ENCODE assay signal across 9 cellular contexts in genomic region chr5:141149812-141150211, GRCh38. TPM values are rescaled to one million over a fixed set of nuclear protein-coding genes. Genes with fewer than 3 reads are reported as not detected.
DNase-seq lines count a peak whose midpoint lies in the region; ATAC-seq and TF ChIP-seq lines count a peak whose summit lies in the region.
"Had no signal": no experiment of that assay in that cellular context is flagged by ENCODE, and none has a peak within 500 bp of the region (broad histone marks: within the 10 kb centered on the region; RNA-seq: fewer than 3 reads in every experiment).

Gene PCDHB6, plus strand, starts transcription at chr5:141150057. Its CDS starts 201 bp downstream, at chr5:141150258.

- no peak within 1 kb of the TSS for H3K9ac ChIP-seq in GM23248
- peak within 1 kb of the TSS; percentile 32; the same call in 1 of the 2 replicates for H3K9ac ChIP-seq in SK-N-SH

- H4K20me1 ChIP-seq in GM23248 (ENCODE audit: insufficient read depth) (no peaks in the 10 kb centered on the region), SK-N-SH (ENCODE audit: insufficient read depth) (no peaks in the 10 kb centered on the region)

- no peaks in the 10 kb centered on the region for H3K79me2 ChIP-seq in GM23248 (ENCODE audit: insufficient read depth)
- H3K79me2 ChIP-seq in SK-N-SH (ENCODE audit: insufficient read depth): no peaks in the 10 kb centered on the region

- H3K4me1 ChIP-seq in GM23248 (ENCODE audit: insufficient read depth) (no peaks in the 10 kb centered on the region), SK-N-SH (ENCODE audit: control insufficient read depth in 1 of 2, insufficient read depth in 2 of 2, low read depth in 1 of 2, low read length in 1 of 2) (no peaks in the 10 kb centered on the region)
- H3K4me1 ChIP-seq in effector memory CD4-positive, alpha-beta T cell (ENCODE audit: control insufficient read depth, insufficient read depth, low read length, poor library complexity, severe bottlenecking): no peaks in the 10 kb centered on the region

- POLR2A ChIA-PET in SK-N-SH (lab: Yijun Ruan, JAX): interaction anchor here (0.9 to 1.2 kb wide), 2 partner anchors 28 to 411 kb away, joined by 3 to 5 read pairs; partner anchors contain the start of gene PCDHB4

- no peaks in the 10 kb centered on the region for H3K36me3 Mint-ChIP-seq in effector memory CD8-positive, alpha-beta T cell (ENCODE audit: insufficient read depth)

- H3K27me3 ChIP-seq in GM23248 (replicated peaks; ENCODE audit: insufficient read depth) (no peaks in the 10 kb centered on the region), SK-N-SH (ENCODE audit: insufficient read depth) (no peaks in the 10 kb centered on the region)
- H3K27me3 ChIP-seq in effector memory CD4-positive, alpha-beta T cell (replicated peaks; ENCODE audit: control insufficient read depth, insufficient read depth, low read length, poor library complexity, severe bottlenecking): peaks cover 8% of the 10 kb centered on the region

- no peaks in the 10 kb centered on the region for H3K9me2 ChIP-seq in GM23248 (ENCODE audit: insufficient read depth)
- H3K9me2 ChIP-seq in SK-N-SH: no peaks in the 10 kb centered on the region

- H3K27ac ChIP-seq in GM23248 (no peak within 1 kb of the TSS), SK-N-SH (ENCODE audit: low read depth in 2 of 2, low read length in 1 of 2) (peak within 1 kb of the TSS in 1 of 2 experiments; percentile 53; a peak in 1 of 4 replicates)
- no peak within 1 kb of the TSS for H3K27ac ChIP-seq in effector memory CD4-positive, alpha-beta T cell (ENCODE audit: insufficient read depth, low read length, poor library complexity, severe bottlenecking)

- H3K9me3 ChIP-seq in GM23248 (ENCODE audit: low read depth) (no peaks in the 10 kb centered on the region), SK-N-SH (peaks cover 4% of the 10 kb centered on the region; the same call in 1 of the 2 replicates)
- H3K9me3 ChIP-seq in effector memory CD4-positive, alpha-beta T cell (ENCODE audit: control insufficient read depth, low read length): no peaks in the 10 kb centered on the region

- TF ChIP-seq CTCF in SK-N-SH (IDR thresholded peaks at IDR 0.05): peak; percentile 56

- no peaks in the 10 kb centered on the region for H3K9me3 Mint-ChIP-seq in effector memory CD8-positive, alpha-beta T cell

- CTCF ChIA-PET in SK-N-SH (lab: Yijun Ruan, JAX): interaction anchor here (0.6 to 2.0 kb wide), 30 partner anchors 9 to 416 kb away, joined by 3 to 15 read pairs (median 4); partner anchors contain the start of genes PCDHA1, PCDHA4, PCDHA8 and PCDHB14

- H3K36me3 ChIP-seq in GM23248 (ENCODE audit: low read depth) (no peaks in the 10 kb centered on the region), SK-N-SH (replicated peaks in 1 of 2; ENCODE audit: control insufficient read depth in 1 of 2, insufficient read depth in 2 of 2, low read length in 1 of 2) (no peaks in the 10 kb centered on the region)
- H3K36me3 ChIP-seq in effector memory CD4-positive, alpha-beta T cell (ENCODE audit: control insufficient read depth, insufficient read depth, low read length): no peaks in the 10 kb centered on the region

- no peak within 1 kb of the TSS for H3K27ac Mint-ChIP-seq in effector memory CD8-positive, alpha-beta T cell

- peaks cover 27 to 34% of the 10 kb centered on the region in 2 donors for H3K27me3 Mint-ChIP-seq in effector memory CD8-positive, alpha-beta T cell

- H3K4me2 ChIP-seq in GM23248 (ENCODE audit: unreplicated experiment): peak within 1 kb of the TSS; percentile 35
- peak within 1 kb of the TSS; percentile 72 for H3K4me2 ChIP-seq in SK-N-SH

- H2AFZ ChIP-seq in GM23248 (no peak within 1 kb of the TSS), SK-N-SH (ENCODE audit: low read depth) (peak within 1 kb of the TSS; percentile 93)

- 14 to 16% methylated on average over 18 of the region's 18 CpGs for WGBS in GM23248 (ENCODE audit: low coverage in 1 of 2, low lambda C conversion rate in 2 of 2, missing lambda C conversion rate in 2 of 2), 2 experiments
- 16% methylated on average over 18 of the region's 18 CpGs for WGBS in SK-N-SH (ENCODE audit: low lambda C conversion rate)

- peaks cover 3 to 5% of the 10 kb centered on the region in 2 donors for H3K4me1 Mint-ChIP-seq in effector memory CD8-positive, alpha-beta T cell (ENCODE audit: low read depth in 2 of 2)

- H3F3A ChIP-seq in GM23248 (ENCODE audit: insufficient read depth): no peaks in the 10 kb centered on the region
- no peaks in the 10 kb centered on the region for H3F3A ChIP-seq in SK-N-SH (replicated peaks; ENCODE audit: insufficient read depth)

- no peak for ATAC-seq in effector memory CD8-positive, alpha-beta T cell (replicated peaks)
- ATAC-seq: PC-3 had no signal

- TF ChIP-seq RAD21 in SK-N-SH (IDR thresholded peaks at IDR 0.05; ENCODE audit: low read length): peak; percentile 73

- no peak for TF ChIP-seq EP300 in SK-N-SH (IDR thresholded peaks at IDR 0.05; ENCODE audit: borderline replicate concordance in 1 of 2, low read depth in 1 of 2, low read length in 1 of 2)

- peak within 1 kb of the TSS in 1 of 2 donors; percentile 15 for H3K4me3 Mint-ChIP-seq in effector memory CD8-positive, alpha-beta T cell

- in situ Hi-C loops in GM23248 (cut with MboI): no loop called here

- H3K4me3 ChIP-seq in GM23248 (0 out of 2 replicates have a peak within 1 kb of the TSS, but pooled peaks have one; percentile 29), SK-N-SH (ENCODE audit: low read depth in 2 of 2, low read length in 1 of 2) (peak within 1 kb of the TSS; percentile 54 to 65)
- H3K4me3 ChIP-seq in effector memory CD4-positive, alpha-beta T cell (ENCODE audit: insufficient read depth, low read depth, low read length, poor library complexity, severe bottlenecking): no peak within 1 kb of the TSS

- DNase-seq in AG08396 (ENCODE audit: low spot score) (peak; percentile 54), GM23248 (peak; percentile 46), SK-N-SH (peak; percentile 76), hepatic stellate cell (ENCODE audit: low spot score) (peak; percentile 49), NCI-H2171 treated with DMSO at 0.1 percent for 48 hours (lab: John Stamatoyannopoulos, UW) (no peak), GOT3 (lab: John Stamatoyannopoulos, UW) (no peak)
- no peak for DNase-seq in effector memory CD4-positive, alpha-beta T cell
- DNase-seq in effector memory CD8-positive, alpha-beta T cell: no peak
- DNase-seq: PC-3 had no signal

TF ChIP-seq in SK-N-SH, 30 proteins besides CTCF, POLR2A, EP300 and RAD21:
- TF ChIP-seq MXI1 (IDR thresholded peaks at IDR 0.05; ENCODE audit: low read depth, low read length) (0 out of 2 replicates have a peak, but pooled peaks have one; percentile 15), SIN3A (IDR thresholded peaks at IDR 0.05; ENCODE audit: borderline replicate concordance, low read depth, low read length) (no peak), CHD2 (IDR thresholded peaks at IDR 0.05; ENCODE audit: low read length, partially characterized antibody) (no peak), FOXM1 (IDR thresholded peaks at IDR 0.05; ENCODE audit: low read depth) (no peak), MAX (IDR thresholded peaks at IDR 0.05; ENCODE audit: low read depth) (no peak), MEF2A (IDR thresholded peaks at IDR 0.05; ENCODE audit: borderline replicate concordance, low read depth) (no peak), TCF12 (IDR thresholded peaks at IDR 0.05) (no peak), JUND (IDR thresholded peaks at IDR 0.05) (no peak), SMC3 (IDR thresholded peaks at IDR 0.05; ENCODE audit: low read depth, low read length) (peak; percentile 37), USF2 (IDR thresholded peaks at IDR 0.05; ENCODE audit: borderline replicate concordance, low read depth, low read length) (no peak), TAF1 (IDR thresholded peaks at IDR 0.05; ENCODE audit: borderline replicate concordance, low read depth, low read length) (no peak)

RNA-seq across cellular contexts. Expression of gene PCDHB6, which starts in this region (rescaled TPM):
- 0.22 and 0.38 TPM in 2 replicates for total RNA-seq in GM23248 (2014; rRNA removed; shearing (Covaris generic))
- 0.10 and 0.25 TPM in 2 replicates for polyA plus RNA-seq in GM23248 (2016; fragmentation: Nextera tagmentation; extraction: Ambion mirVana)
- polyA plus RNA-seq in SK-N-SH (2012; rRNA removed): 3.9 and 5.0 TPM in 2 replicates
- 3.5 and 4.5 TPM in 2 replicates for polyA plus RNA-seq in SK-N-SH (2012; cell fraction: cytosol; rRNA removed)
- 4.5 and 8.8 TPM in 2 replicates for polyA plus RNA-seq in SK-N-SH (2012; cell fraction: nucleus; rRNA removed)
- total RNA-seq: PC-3 had no signal

Comparison
In these comparisons a context has a peak if more than half of its experiments do, and no peak if none do; other contexts are left out.
1. Peak in DNase-seq, H3K4me3 ChIP-seq and H3K4me2 ChIP-seq in GM23248; RNA of the gene not detected or under 1 TPM.
2. DNase-seq: peak in AG08396 (single experiment), SK-N-SH (single experiment) and hepatic stellate cell (single experiment); none in NCI-H2171 treated with DMSO at 0.1 percent for 48 hours (single experiment), GOT3 (single experiment), effector memory CD4-positive, alpha-beta T cell (0 of 3) and effector memory CD8-positive, alpha-beta T cell (0 of 3).